Comparison of ENCODE assay signal across 8 cellular contexts in genomic region chr12:53746592-53747491, GRCh38. TPM values are rescaled to one million over a fixed set of nuclear protein-coding genes. Genes with fewer than 3 reads are reported as not detected.
DNase-seq lines count a peak whose midpoint lies in the region; ATAC-seq, FAIRE-seq and TF ChIP-seq lines count a peak whose summit lies in the region.

No MANE protein-coding gene starts in this region.

- H3K27me3 ChIP-seq in bronchial epithelial cell (ENCODE audit: control insufficient read depth, insufficient read depth, low read length), result peaks cover 45% of the 10 kb centered on the region
- H3K27me3 ChIP-seq in keratinocyte (ENCODE audit: control insufficient read depth, extremely low read depth, insufficient read depth, low read length), result peaks cover 42% of the 10 kb centered on the region

- no peak overlapping the region for H3K4me3 ChIP-seq in bronchial epithelial cell (ENCODE audit: low read depth, low read length)
- H3K4me3 ChIP-seq in keratinocyte (ENCODE audit: control insufficient read depth in 2 of 3, extremely low read depth in 1 of 3, insufficient read depth in 2 of 3, low read depth in 1 of 3, low read length in 3 of 3), result no peak overlapping the region

- H4K20me1 ChIP-seq in keratinocyte (ENCODE audit: control insufficient read depth, extremely low read depth, insufficient read depth, low read length), result no peaks in the 10 kb centered on the region

- dilution Hi-C loops in keratinocyte (cut with MboI; ENCODE audit: extremely low pct_ligation_motif_present, low sequenced_read_pairs), result no loop called here

- H3K4me2 ChIP-seq in keratinocyte (ENCODE audit: control insufficient read depth, extremely low read depth, insufficient read depth, low read depth, low read length), result no peak overlapping the region

- FAIRE-seq in bronchial epithelial cell (lab: Jason Lieb, UNC), result peak; percentile 50
- FAIRE-seq in keratinocyte (lab: Jason Lieb, UNC), result peak; percentile 76

- H2AFZ ChIP-seq in keratinocyte (ENCODE audit: control insufficient read depth, low read length), result peak overlapping the region; percentile 1

- H3K36me3 ChIP-seq in bronchial epithelial cell (ENCODE audit: control insufficient read depth, insufficient read depth, low read length) (no peaks in the 10 kb centered on the region), keratinocyte (ENCODE audit: control insufficient read depth in 2 of 2, extremely low read depth in 1 of 2, insufficient read depth in 2 of 2, low read length in 2 of 2) (no peaks in the 10 kb centered on the region)

- no peak overlapping the region for H3K9ac ChIP-seq in keratinocyte (ENCODE audit: control insufficient read depth, extremely low read depth, insufficient read depth, low read length)

- no peaks in the 10 kb centered on the region for H3K9me1 ChIP-seq in keratinocyte (ENCODE audit: control insufficient read depth, extremely low read depth, insufficient read depth, low read length)

- H3K4me1 ChIP-seq in keratinocyte (ENCODE audit: control insufficient read depth, extremely low read depth, insufficient read depth, low read length), result no peaks in the 10 kb centered on the region

- no peak overlapping the region for H3K27ac ChIP-seq in keratinocyte (ENCODE audit: control insufficient read depth, insufficient read depth, low read length)

- DNase-seq in COR-L47 (lab: John Stamatoyannopoulos, UW) (peak; percentile 88), NCI-H345 treated with DMSO at 0.1 percent for 48 hours (lab: John Stamatoyannopoulos, UW; ENCODE audit: unreplicated experiment) (peak; percentile 84), bronchial epithelial cell (ENCODE audit: low read depth) (peak; percentile 78), keratinocyte (ENCODE audit: low read depth, low spot score) (no peak)
- DNase-seq in stimulated activated CD4-positive, alpha-beta T cell treated with anti-CD3 and anti-CD28 coated beads, Interleukin-15, amount 100 ng/mL, for 24 hours, result peak; percentile 91

- H3K9me3 ChIP-seq in keratinocyte (ENCODE audit: control insufficient read depth, low read depth, low read length), result no peaks in the 10 kb centered on the region

- TF ChIP-seq CTCF in bronchial epithelial cell (IDR thresholded peaks at IDR 0.05; ENCODE audit: insufficient read depth, low read length, severe bottlenecking) (peak; percentile 100), keratinocyte (optimal IDR thresholded peaks at IDR 0.05 in 1 of 3, IDR thresholded peaks at IDR 0.05 in 1 of 3, conservative IDR thresholded peaks at IDR 0.05 in 1 of 3; ENCODE audit: extremely low read depth in 1 of 3, insufficient read depth in 2 of 3, low read length in 3 of 3) (peak; percentile 100)

- H3K79me2 ChIP-seq in keratinocyte (ENCODE audit: control insufficient read depth, insufficient read depth, low read length), result no peaks in the 10 kb centered on the region

- ATAC-seq in HG02610 (IDR thresholded peaks at IDR 0.05; ENCODE audit: unreplicated experiment) (peak; percentile 38), GM21423 (IDR thresholded peaks at IDR 0.05; ENCODE audit: unreplicated experiment) (no peak)
- peak; percentile 62 to 80 for ATAC-seq in activated CD4-positive, CD25-positive, alpha-beta regulatory T cell treated with anti-CD3 and anti-CD28 coated beads, Interleukin-2, amount 50 U/mL, for 24 hours

RNA-seq across cellular contexts. Expression of gene CISTR, which starts 4.9 kb away (rescaled TPM):
- not detected in 2 replicates for total RNA-seq in bronchial epithelial cell
- not detected in 3 replicates for polyA plus RNA-seq in keratinocyte
- not detected for polyA plus RNA-seq in keratinocyte (2011; ENCODE audit: low read depth)
- not detected in 2 replicates for polyA plus RNA-seq in keratinocyte (2011; cell fraction: cytosol; rRNA removed)
- polyA plus RNA-seq in keratinocyte (2011; cell fraction: nucleus; rRNA removed), result not detected in 2 replicates
- polyA plus RNA-seq in keratinocyte (2012; ENCODE audit: low replicate concordance), result not detected in 2 replicates
- not detected in 3 replicates for polyA minus RNA-seq in keratinocyte
- polyA minus RNA-seq in keratinocyte (2011; cell fraction: cytosol; rRNA and poly(A)+ RNA removed), result not detected
- not detected in 2 replicates for polyA minus RNA-seq in keratinocyte (2011; cell fraction: nucleus; rRNA and poly(A)+ RNA removed)

RNA-seq across cellular contexts. Expression of gene CALCOCO1, which starts 19.6 kb away (rescaled TPM):
- total RNA-seq in bronchial epithelial cell, result 35.3 and 45.6 TPM in 2 replicates
- 51.8 to 142 TPM (median 67.3 TPM) in 3 replicates for polyA plus RNA-seq in keratinocyte
- 76.8 TPM for polyA plus RNA-seq in keratinocyte (2011; ENCODE audit: low read depth)
- 62.3 and 80.9 TPM in 2 replicates for polyA plus RNA-seq in keratinocyte (2011; cell fraction: cytosol; rRNA removed)
- 258 and 301 TPM in 2 replicates for polyA plus RNA-seq in keratinocyte (2011; cell fraction: nucleus; rRNA removed)
- polyA plus RNA-seq in keratinocyte (2012; ENCODE audit: low replicate concordance), result 39.2 and 84.4 TPM in 2 replicates
- polyA minus RNA-seq in keratinocyte, result 73.5 to 96.9 TPM (median 75.4 TPM) in 3 replicates
- polyA minus RNA-seq in keratinocyte (2011; cell fraction: cytosol; rRNA and poly(A)+ RNA removed), result 25.3 TPM
- 52.4 and 69.3 TPM in 2 replicates for polyA minus RNA-seq in keratinocyte (2011; cell fraction: nucleus; rRNA and poly(A)+ RNA removed)
